Comparison of ENCODE assay signal across 12 cellular contexts in genomic region chr1:31785020-31785946, GRCh38. TPM values are rescaled to one million over a fixed set of nuclear protein-coding genes. Genes with fewer than 3 reads are reported as not detected.
DNase-seq lines count a peak whose midpoint lies in the region; ATAC-seq and TF ChIP-seq lines count a peak whose summit lies in the region.
"Had no signal": no experiment of that assay in that cellular context is flagged by ENCODE, and none has a peak within 500 bp of the region (broad histone marks: within the 10 kb centered on the region; RNA-seq: fewer than 3 reads in every experiment).

No MANE protein-coding gene starts in this region.

- no peaks in the 10 kb centered on the region for H3K27me3 ChIP-seq in right lobe of liver

- no peak for TF ChIP-seq CTCF in right lobe of liver (IDR thresholded peaks at IDR 0.05)

- peaks cover 14% of the 10 kb centered on the region for H3K4me1 Mint-ChIP-seq in activated naive CD8-positive, alpha-beta T cell treated with anti-CD3 and anti-CD28 coated beads, Interleukin-2, amount 10 ng/mL, durations not matched to agents 7 days and 5 days
- peaks cover 8% of the 10 kb centered on the region for H3K4me1 Mint-ChIP-seq in activated naive CD8-positive, alpha-beta T cell treated with anti-CD3 and anti-CD28 coated beads for 36 hours

- no peaks in the 10 kb centered on the region for H3K27me3 Mint-ChIP-seq in activated naive CD8-positive, alpha-beta T cell treated with anti-CD3 and anti-CD28 coated beads, Interleukin-2, amount 10 ng/mL, durations not matched to agents 7 days and 5 days
- H3K27me3 Mint-ChIP-seq in activated naive CD8-positive, alpha-beta T cell treated with anti-CD3 and anti-CD28 coated beads for 36 hours: no peaks in the 10 kb centered on the region

- TF ChIP-seq POLR2A in right lobe of liver (IDR thresholded peaks at IDR 0.05) (no peak), erythroblast (IDR thresholded peaks at IDR 0.05; ENCODE audit: low read length) (no peak)

- no peaks in the 10 kb centered on the region for H3K9me3 Mint-ChIP-seq in activated naive CD8-positive, alpha-beta T cell treated with anti-CD3 and anti-CD28 coated beads, Interleukin-2, amount 10 ng/mL, durations not matched to agents 7 days and 5 days
- H3K9me3 Mint-ChIP-seq in activated naive CD8-positive, alpha-beta T cell treated with anti-CD3 and anti-CD28 coated beads for 36 hours: no peaks in the 10 kb centered on the region

- H3K27ac Mint-ChIP-seq in activated naive CD8-positive, alpha-beta T cell treated with anti-CD3 and anti-CD28 coated beads, Interleukin-2, amount 10 ng/mL, durations not matched to agents 7 days and 5 days: no peak overlapping the region
- no peak overlapping the region for H3K27ac Mint-ChIP-seq in activated naive CD8-positive, alpha-beta T cell treated with anti-CD3 and anti-CD28 coated beads for 36 hours

- no peaks in the 10 kb centered on the region for H3K36me3 Mint-ChIP-seq in activated naive CD8-positive, alpha-beta T cell treated with anti-CD3 and anti-CD28 coated beads, Interleukin-2, amount 10 ng/mL, durations not matched to agents 7 days and 5 days
- H3K36me3 Mint-ChIP-seq in activated naive CD8-positive, alpha-beta T cell treated with anti-CD3 and anti-CD28 coated beads for 36 hours: no peaks in the 10 kb centered on the region

- no peak overlapping the region for H3K4me3 Mint-ChIP-seq in activated naive CD8-positive, alpha-beta T cell treated with anti-CD3 and anti-CD28 coated beads, Interleukin-2, amount 10 ng/mL, durations not matched to agents 7 days and 5 days
- no peak overlapping the region for H3K4me3 Mint-ChIP-seq in activated naive CD8-positive, alpha-beta T cell treated with anti-CD3 and anti-CD28 coated beads for 36 hours

- 59% methylated on average over 9 of the region's 20 CpGs for WGBS in right lobe of liver (ENCODE audit: insufficient coverage, low coverage, low lambda C conversion rate, missing lambda C conversion rate)

- POLR2A ChIA-PET in activated naive CD8-positive, alpha-beta T cell treated with anti-CD3 and anti-CD28 coated beads, Interleukin-2, amount 10 ng/mL, durations not matched to agents 7 days and 5 days (lab: Charles Lee): no interaction called here

- H3K27ac ChIP-seq in right lobe of liver: no peak overlapping the region

- H3K36me3 ChIP-seq in right lobe of liver: no peaks in the 10 kb centered on the region

- no peaks in the 10 kb centered on the region for H3K4me1 ChIP-seq in right lobe of liver

- intact Hi-C loops in right lobe of liver (cut with DNase I): no loop called here

- H3K9me3 ChIP-seq in right lobe of liver: no peaks in the 10 kb centered on the region

- DNase-seq in activated naive CD8-positive, alpha-beta T cell treated with anti-CD3 and anti-CD28 coated beads, Interleukin-2, amount 10 ng/mL, durations not matched to agents 7 days and 5 days: peak; percentile 24
- DNase-seq in activated naive CD8-positive, alpha-beta T cell treated with anti-CD3 and anti-CD28 coated beads for 36 hours: no peak
- DNase-seq in NCI-H82 (lab: John Stamatoyannopoulos, UW): peak; percentile 78
- peak; percentile 13 to 37 (median 31) for DNase-seq in right lobe of liver
- no peak for DNase-seq in NOMO-1 treated with DMSO at 0.1 percent for 48 hours (lab: John Stamatoyannopoulos, UW; ENCODE audit: unreplicated experiment)
- no peak for DNase-seq in NCI-H1105 (lab: John Stamatoyannopoulos, UW)
- DNase-seq in erythroblast (lab: John Stamatoyannopoulos, UW): no peak
- no peak for DNase-seq in cerebellar nuclear complex (lab: John Stamatoyannopoulos, UW)
- DNase-seq: amniotic stem cell; effector CD4-positive, alpha-beta T cell; NCI-H1930; nucleus accumbens had no signal

- no peak overlapping the region for H3K4me3 ChIP-seq in right lobe of liver

- no peak for ATAC-seq in activated naive CD8-positive, alpha-beta T cell treated with anti-CD3 and anti-CD28 coated beads, Interleukin-2, amount 10 ng/mL, durations not matched to agents 7 days and 5 days (ENCODE audit: low read depth)
- ATAC-seq in right lobe of liver: no peak

RNA-seq across cellular contexts. Expression of gene ADGRB2, which starts 21.1 kb away (rescaled TPM):
- total RNA-seq in activated naive CD8-positive, alpha-beta T cell treated with anti-CD3 and anti-CD28 coated beads, Interleukin-2, amount 10 ng/mL, durations not matched to agents 7 days and 5 days: under 1 TPM; 0.74 to 0.75 TPM
- under 1 TPM; 0.08 to 0.18 TPM for total RNA-seq in activated naive CD8-positive, alpha-beta T cell treated with anti-CD3 and anti-CD28 coated beads for 36 hours
- under 1 TPM in 2 of 6 experiments, not detected in 4; 0.06 TPM for total RNA-seq in right lobe of liver

RNA-seq across cellular contexts. Expression of gene SPOCD1, which starts 30.5 kb away (rescaled TPM):
- total RNA-seq in activated naive CD8-positive, alpha-beta T cell treated with anti-CD3 and anti-CD28 coated beads, Interleukin-2, amount 10 ng/mL, durations not matched to agents 7 days and 5 days: under 1 TPM; 0.34 to 0.36 TPM
- not detected for total RNA-seq in activated naive CD8-positive, alpha-beta T cell treated with anti-CD3 and anti-CD28 coated beads for 36 hours
- total RNA-seq in right lobe of liver: under 1 TPM in 4 of 6 experiments, not detected in 2; 0.15 to 0.74 (median 0.36) TPM

Comparison
In these comparisons a context has a peak if more than half of its experiments do, and no peak if none do; other contexts are left out.
1. DNase-seq: peak in activated naive CD8-positive, alpha-beta T cell treated with anti-CD3 and anti-CD28 coated beads, Interleukin-2, amount 10 ng/mL, durations not matched to agents 7 days and 5 days (single experiment), NCI-H82 (single experiment) and right lobe of liver (3 of 3); none in activated naive CD8-positive, alpha-beta T cell treated with anti-CD3 and anti-CD28 coated beads for 36 hours (single experiment), NOMO-1 treated with DMSO at 0.1 percent for 48 hours (single experiment), NCI-H1105 (single experiment), erythroblast (0 of 2) and cerebellar nuclear complex (0 of 2).